In genomic region chr3:27859821-27860220, GRCh38 we compare ENCODE assay signal across 13 cellular contexts.
DNase-seq lines count a peak whose midpoint lies in the region; ATAC-seq and TF ChIP-seq lines count a peak whose summit lies in the region.
"Had no signal": no experiment of that assay in that cellular context is flagged by ENCODE, and none has a peak within 500 bp of the region (broad histone marks: within the 10 kb centered on the region; RNA-seq: fewer than 3 reads in every experiment).

No MANE protein-coding gene starts in this region.

- no peak overlapping the region for H3K4me2 ChIP-seq in PC-3 (ENCODE audit: low read length)
- H3K4me2 ChIP-seq in PC-9: no peak overlapping the region

- H3K27ac ChIP-seq in AG04450 (ENCODE audit: low read depth, low read length): peak overlapping the region; percentile 31
- H3K27ac ChIP-seq in CD4-positive, alpha-beta memory T cell (ENCODE audit: low read depth, low read length): no peak overlapping the region
- no peak overlapping the region for H3K27ac ChIP-seq in PC-3 (ENCODE audit: low read length)
- no peak overlapping the region for H3K27ac ChIP-seq in naive thymus-derived CD4-positive, alpha-beta T cell (ENCODE audit: low read depth, low read length)
- H3K27ac ChIP-seq in PC-9: no peak overlapping the region
- no peak overlapping the region for H3K27ac ChIP-seq in CD8-positive, alpha-beta memory T cell (ENCODE audit: low read depth, low read length)

- H2AFZ ChIP-seq in PC-3 (ENCODE audit: low read length) (no peak overlapping the region), PC-9 (no peak overlapping the region)

- H3K27me3 ChIP-seq in AG04450 (ENCODE audit: control insufficient read depth, insufficient read depth, low read length) (no peaks in the 10 kb centered on the region), PC-3 (ENCODE audit: low read length) (no peaks in the 10 kb centered on the region), PC-9 (ENCODE audit: insufficient read depth, low read depth) (no peaks in the 10 kb centered on the region)
- no peaks in the 10 kb centered on the region for H3K27me3 ChIP-seq in CD4-positive, alpha-beta memory T cell (ENCODE audit: insufficient read depth, low read length)
- no peaks in the 10 kb centered on the region for H3K27me3 ChIP-seq in naive thymus-derived CD4-positive, alpha-beta T cell (ENCODE audit: control insufficient read depth in 2 of 2, insufficient read depth in 2 of 2, low read length in 2 of 2)
- H3K27me3 ChIP-seq in CD8-positive, alpha-beta memory T cell (ENCODE audit: insufficient read depth, low read length, poor library complexity, severe bottlenecking): no peaks in the 10 kb centered on the region

- ATAC-seq in PC-3: no peak
- ATAC-seq in naive thymus-derived CD4-positive, alpha-beta T cell: no peak

- DNase-seq in AG04450 (ENCODE audit: low read depth, low spot score) (no peak), PC-3 (peak; percentile 8), medulla oblongata (ENCODE audit: extremely low spot score) (no peak), PC-9 (no peak)
- no peak for DNase-seq in CD4-positive, alpha-beta memory T cell
- no peak for DNase-seq in naive thymus-derived CD4-positive, alpha-beta T cell
- no peak for DNase-seq in CD8-positive, alpha-beta memory T cell
- DNase-seq: COR-L47, DMS53, NCI-H1436, NCI-H2029 treated with DMSO at 0.1 percent for 48 hours, NCI-H345, NCI-H82 had no signal

- no peak for TF ChIP-seq CTCF in AG04450 (IDR thresholded peaks at IDR 0.05; ENCODE audit: low read depth, low read length)
- TF ChIP-seq CTCF in PC-3 (conservative IDR thresholded peaks at IDR 0.05; ENCODE audit: low read depth, low read length): no peak
- TF ChIP-seq CTCF in PC-9 (conservative IDR thresholded peaks at IDR 0.05): no peak

- no peaks in the 10 kb centered on the region for H3K79me2 ChIP-seq in PC-3 (ENCODE audit: low read length)
- H3K79me2 ChIP-seq in PC-9 (ENCODE audit: low read depth): no peaks in the 10 kb centered on the region

- peaks cover 0 to 3% of the 10 kb centered on the region in 2 donors for H3K36me3 Mint-ChIP-seq in CD4-positive, alpha-beta memory T cell
- H3K36me3 Mint-ChIP-seq in naive thymus-derived CD4-positive, alpha-beta T cell: peaks cover 0 to 27% (median 3%) of the 10 kb centered on the region in 5 donors
- H3K36me3 Mint-ChIP-seq in CD8-positive, alpha-beta memory T cell: peaks cover 0 to 3% (median 1%) of the 10 kb centered on the region in 3 donors

- H3K36me3 ChIP-seq in CD4-positive, alpha-beta memory T cell (ENCODE audit: insufficient read depth, low read length): no peaks in the 10 kb centered on the region
- H3K36me3 ChIP-seq in PC-3 (ENCODE audit: low read depth, low read length) (no peaks in the 10 kb centered on the region), PC-9 (ENCODE audit: low read depth) (no peaks in the 10 kb centered on the region)
- H3K36me3 ChIP-seq in naive thymus-derived CD4-positive, alpha-beta T cell (ENCODE audit: control insufficient read depth in 2 of 3, insufficient read depth in 3 of 3, low read length in 3 of 3): no peaks in the 10 kb centered on the region
- no peaks in the 10 kb centered on the region for H3K36me3 ChIP-seq in CD8-positive, alpha-beta memory T cell (ENCODE audit: insufficient read depth, low read length)

- peaks cover 41% of the 10 kb centered on the region for H3K4me1 ChIP-seq in CD4-positive, alpha-beta memory T cell (ENCODE audit: insufficient read depth, low read length)
- no peaks in the 10 kb centered on the region for H3K4me1 ChIP-seq in PC-3 (ENCODE audit: insufficient read depth, low read length)
- H3K4me1 ChIP-seq in naive thymus-derived CD4-positive, alpha-beta T cell (ENCODE audit: control insufficient read depth in 2 of 2, insufficient read depth in 2 of 2, low read length in 2 of 2): peaks cover 23 to 26% of the 10 kb centered on the region in 2 donors
- H3K4me1 ChIP-seq in PC-9 (replicated peaks; ENCODE audit: insufficient read depth): no peaks in the 10 kb centered on the region; the same call in 1 of the 2 replicates
- peaks cover 40% of the 10 kb centered on the region for H3K4me1 ChIP-seq in CD8-positive, alpha-beta memory T cell (ENCODE audit: insufficient read depth, low read length)

- no peaks in the 10 kb centered on the region for H3K27me3 Mint-ChIP-seq in CD4-positive, alpha-beta memory T cell
- no peaks in the 10 kb centered on the region for H3K27me3 Mint-ChIP-seq in naive thymus-derived CD4-positive, alpha-beta T cell
- H3K27me3 Mint-ChIP-seq in CD8-positive, alpha-beta memory T cell: no peaks in the 10 kb centered on the region

- peaks cover 32 to 56% (median 46%) of the 10 kb centered on the region in 4 donors for H3K4me1 Mint-ChIP-seq in CD4-positive, alpha-beta memory T cell
- peaks cover 23 to 56% (median 52%) of the 10 kb centered on the region in 7 donors for H3K4me1 Mint-ChIP-seq in naive thymus-derived CD4-positive, alpha-beta T cell
- H3K4me1 Mint-ChIP-seq in CD8-positive, alpha-beta memory T cell: peaks cover 56 to 70% (median 61%) of the 10 kb centered on the region in 3 donors

- H3K4me3 Mint-ChIP-seq in CD4-positive, alpha-beta memory T cell: peak overlapping the region in 2 of 8 donors; percentile 35 to 40
- peak overlapping the region in 2 of 10 donors; percentile 1 to 60 for H3K4me3 Mint-ChIP-seq in naive thymus-derived CD4-positive, alpha-beta T cell
- H3K4me3 Mint-ChIP-seq in CD8-positive, alpha-beta memory T cell: peak overlapping the region in 2 of 7 donors; percentile 19 to 54

- CTCF ChIA-PET in AG04450 (lab: Charles Lee): no interaction called here
- CTCF ChIA-PET in CD4-positive, alpha-beta memory T cell (lab: Charles Lee; ENCODE audit: partially characterized antibody): interaction anchor here (1.0 to 3.9 kb wide), 3 partner anchors 148 to 725 kb away, joined by 3 to 13 read pairs (median 3); no protein-coding TSS in a partner anchor
- CTCF ChIA-PET in PC-3 (lab: Charles Lee): no interaction called here
- CTCF ChIA-PET in naive thymus-derived CD4-positive, alpha-beta T cell (lab: Charles Lee): no interaction called here
- CTCF ChIA-PET in PC-9 (lab: Charles Lee): no interaction called here
- CTCF ChIA-PET in CD8-positive, alpha-beta memory T cell (lab: Charles Lee): interaction anchor here (0.7 to 2.5 kb wide), 4 partner anchors 8 to 147 kb away, joined by 3 to 10 read pairs (median 3); partner anchors contain the start of gene EOMES

- POLR2A ChIA-PET in AG04450 (lab: Yijun Ruan, JAX) (no interaction called here), PC-3 (lab: Charles Lee; ENCODE audit: unreplicated experiment) (no interaction called here), PC-9 (lab: Charles Lee; ENCODE audit: unreplicated experiment) (no interaction called here)
- POLR2A ChIA-PET in CD4-positive, alpha-beta memory T cell (lab: Charles Lee; ENCODE audit: partially characterized antibody): interaction anchor here (3.2 kb wide), 1 partner anchor 21 kb away, joined by 22 read pairs; no protein-coding TSS in a partner anchor
- POLR2A ChIA-PET in naive thymus-derived CD4-positive, alpha-beta T cell (lab: Charles Lee): interaction anchor here (1.5 to 1.6 kb wide), 2 partner anchors 10 to 47 kb away, joined by 4 read pairs; no protein-coding TSS in a partner anchor
- POLR2A ChIA-PET in CD8-positive, alpha-beta memory T cell (lab: Charles Lee): no interaction called here

- H3K27ac Mint-ChIP-seq in CD4-positive, alpha-beta memory T cell: peak overlapping the region in 5 of 7 donors; percentile 2 to 87 (median 8)
- H3K27ac Mint-ChIP-seq in naive thymus-derived CD4-positive, alpha-beta T cell: peak overlapping the region in 7 of 9 donors; percentile 24 to 93 (median 70)
- peak overlapping the region in 1 of 8 donors; percentile 61 for H3K27ac Mint-ChIP-seq in CD8-positive, alpha-beta memory T cell

- H3K9me3 Mint-ChIP-seq in CD4-positive, alpha-beta memory T cell: peaks cover 0 to 8% (median 2%) of the 10 kb centered on the region in 8 donors
- H3K9me3 Mint-ChIP-seq in naive thymus-derived CD4-positive, alpha-beta T cell: peaks cover 0 to 21% (median 7%) of the 10 kb centered on the region in 11 donors
- peaks cover 0 to 4% (median 0%) of the 10 kb centered on the region in 5 donors for H3K9me3 Mint-ChIP-seq in CD8-positive, alpha-beta memory T cell

- no peak overlapping the region for H3K9ac ChIP-seq in PC-3 (ENCODE audit: low read length)

- intact Hi-C loops in CD4-positive, alpha-beta memory T cell (cut with micrococcal nuclease): loop anchor here (2.0 to 5.0 kb wide), 2 partner anchors 15 to 133 kb away; no protein-coding TSS in a partner anchor
- intact Hi-C loops in PC-3 (cut with micrococcal nuclease): no loop called here
- intact Hi-C loops in naive thymus-derived CD4-positive, alpha-beta T cell (cut with micrococcal nuclease): loop anchor here (2.0 to 10.0 kb wide), 4 partner anchors 33 to 139 kb away; no protein-coding TSS in a partner anchor
- intact Hi-C loops in PC-9 (cut with micrococcal nuclease; ENCODE audit: unreplicated experiment): no loop called here

- H4K20me1 ChIP-seq in PC-3 (ENCODE audit: low read length) (no peaks in the 10 kb centered on the region), PC-9 (ENCODE audit: insufficient read depth) (no peaks in the 10 kb centered on the region)

- H3F3A ChIP-seq in PC-3 (ENCODE audit: low read length, unreplicated experiment): no peaks in the 10 kb centered on the region
- no peaks in the 10 kb centered on the region for H3F3A ChIP-seq in PC-9 (ENCODE audit: insufficient read depth, low read depth)

- BruUV-seq in PC-3 (replicated peaks; lab: Mats Ljungman, UMichigan) (no TSS peak), PC-9 (replicated peaks; lab: Mats Ljungman, UMichigan) (no TSS peak)

- H3K9me2 ChIP-seq in PC-3 (replicated peaks; ENCODE audit: low read length): no peaks in the 10 kb centered on the region
- no peaks in the 10 kb centered on the region for H3K9me2 ChIP-seq in PC-9 (ENCODE audit: insufficient read depth)

- H3K9me3 ChIP-seq in AG04450 (ENCODE audit: control insufficient read depth, insufficient read depth, low read length) (no peaks in the 10 kb centered on the region), PC-3 (ENCODE audit: low read length) (no peaks in the 10 kb centered on the region), PC-9 (ENCODE audit: insufficient read depth, low read depth) (peaks cover 5% of the 10 kb centered on the region)
- no peaks in the 10 kb centered on the region for H3K9me3 ChIP-seq in CD4-positive, alpha-beta memory T cell (ENCODE audit: control insufficient read depth in 1 of 2, low read length in 2 of 2)
- peaks cover 0 to 2% (median 0%) of the 10 kb centered on the region in 3 experiments for H3K9me3 ChIP-seq in naive thymus-derived CD4-positive, alpha-beta T cell (ENCODE audit: control insufficient read depth in 2 of 3, low read length in 3 of 3)
- H3K9me3 ChIP-seq in CD8-positive, alpha-beta memory T cell (ENCODE audit: low read length): no peaks in the 10 kb centered on the region

- H3K4me3 ChIP-seq in AG04450 (ENCODE audit: low read depth, low read length): no peak overlapping the region
- H3K4me3 ChIP-seq in CD4-positive, alpha-beta memory T cell (ENCODE audit: low read length in 2 of 2): no peak overlapping the region
- H3K4me3 ChIP-seq in PC-3 (ENCODE audit: low read length): no peak overlapping the region
- no peak overlapping the region for H3K4me3 ChIP-seq in naive thymus-derived CD4-positive, alpha-beta T cell (ENCODE audit: low read length)
- H3K4me3 ChIP-seq in PC-9: no peak overlapping the region
- no peak overlapping the region for H3K4me3 ChIP-seq in CD8-positive, alpha-beta memory T cell (ENCODE audit: low read length)

Comparison
In these comparisons a context has a peak if more than half of its experiments do, and no peak if none do; other contexts are left out.
1. CTCF ChIA-PET loops: an anchor here in CD4-positive, alpha-beta memory T cell (1.0 to 3.9 kb wide) and CD8-positive, alpha-beta memory T cell (0.7 to 2.5 kb wide); none called in AG04450, PC-3, naive thymus-derived CD4-positive, alpha-beta T cell and PC-9.
2. POLR2A ChIA-PET loops: an anchor here in CD4-positive, alpha-beta memory T cell (3.2 kb wide) and naive thymus-derived CD4-positive, alpha-beta T cell (1.5 to 1.6 kb wide); none called in AG04450, PC-3, PC-9 and CD8-positive, alpha-beta memory T cell.
3. intact Hi-C loops: an anchor here in CD4-positive, alpha-beta memory T cell (2.0 to 5.0 kb wide) and naive thymus-derived CD4-positive, alpha-beta T cell (2.0 to 10.0 kb wide); none called in PC-3 and PC-9.